Comparison of ENCODE assay signal across 1 cellular context in genomic region chr17:38701504-38702165, GRCh38.
TF ChIP-seq lines count a peak whose summit lies in the region.

No MANE protein-coding gene starts in this region.

TF ChIP-seq in HepG2, 621 proteins besides CTCF, POLR2A, EP300 and RAD21 (continued from another document and continues in another):
- no peak for TF ChIP-seq ZNF17 (CRISPR knock-in tag; IDR thresholded peaks at IDR 0.05)
- TF ChIP-seq YY1 (IDR thresholded peaks at IDR 0.05; ENCODE audit: insufficient read depth, insufficient replicate concordance, low read depth, low read length): peak; percentile 4
- TF ChIP-seq CENPX (CRISPR knock-in tag; IDR thresholded peaks at IDR 0.05): peak; percentile 70; the same call in 1 of the 2 replicates
- TF ChIP-seq LBX2 (CRISPR knock-in tag; IDR thresholded peaks at IDR 0.05; ENCODE audit: borderline replicate concordance): no peak
- TF ChIP-seq KAT2B (IDR thresholded peaks at IDR 0.05; ENCODE audit: borderline replicate concordance, low read depth, low read length): no peak
- TF ChIP-seq ZNF451 (CRISPR knock-in tag; IDR thresholded peaks at IDR 0.05): no peak
- TF ChIP-seq ZBTB10 (CRISPR knock-in tag; IDR thresholded peaks at IDR 0.05; ENCODE audit: borderline replicate concordance): no peak
- TF ChIP-seq ZNF605 (CRISPR knock-in tag; IDR thresholded peaks at IDR 0.05): no peak
- TF ChIP-seq ZSCAN20 (CRISPR knock-in tag; IDR thresholded peaks at IDR 0.05; ENCODE audit: borderline replicate concordance): no peak
- peak; percentile 19 for TF ChIP-seq ZNF407 (CRISPR knock-in tag; IDR thresholded peaks at IDR 0.05; ENCODE audit: not compliant biosample characterization)
- no peak for TF ChIP-seq SALL2 (CRISPR knock-in tag; IDR thresholded peaks at IDR 0.05)
- TF ChIP-seq PTBP1 (IDR thresholded peaks at IDR 0.05; ENCODE audit: low read depth, low read length, poor library complexity, severe bottlenecking): no peak
- no peak for TF ChIP-seq ZNF747 (CRISPR knock-in tag; IDR thresholded peaks at IDR 0.05; ENCODE audit: borderline replicate concordance)
- no peak for TF ChIP-seq KLF15 (CRISPR knock-in tag; IDR thresholded peaks at IDR 0.05; ENCODE audit: borderline replicate concordance)
- TF ChIP-seq TFE3 (CRISPR knock-in tag; IDR thresholded peaks at IDR 0.05): peak; percentile 51; the same call in 1 of the 2 replicates
- TF ChIP-seq ZNF614 (CRISPR knock-in tag; IDR thresholded peaks at IDR 0.05; ENCODE audit: borderline replicate concordance): no peak
- no peak for TF ChIP-seq NR2C2 (CRISPR knock-in tag; IDR thresholded peaks at IDR 0.05; ENCODE audit: borderline replicate concordance)
- no peak for TF ChIP-seq PHB2 (IDR thresholded peaks at IDR 0.05; ENCODE audit: partially characterized antibody)
- TF ChIP-seq PHF20 (CRISPR knock-in tag; IDR thresholded peaks at IDR 0.05): no peak; the same call in none of the 2 replicates
- no peak for TF ChIP-seq MAFG (CRISPR knock-in tag; IDR thresholded peaks at IDR 0.05)
- no peak; the same call in 1 of the 2 replicates for TF ChIP-seq TMF1 (CRISPR knock-in tag; IDR thresholded peaks at IDR 0.05; ENCODE audit: low read depth)
- TF ChIP-seq ETS1 (CRISPR knock-in tag; IDR thresholded peaks at IDR 0.05): no peak
- no peak for TF ChIP-seq MNT (IDR thresholded peaks at IDR 0.05)
- TF ChIP-seq ZNF34 (CRISPR knock-in tag; IDR thresholded peaks at IDR 0.05; ENCODE audit: borderline replicate concordance): no peak
- TF ChIP-seq EED (CRISPR knock-in tag; IDR thresholded peaks at IDR 0.05): no peak
- no peak for TF ChIP-seq MAX (IDR thresholded peaks at IDR 0.05)
- TF ChIP-seq ZKSCAN1 (IDR thresholded peaks at IDR 0.05; ENCODE audit: low read length): no peak
- TF ChIP-seq HOMEZ (CRISPR knock-in tag; IDR thresholded peaks at IDR 0.05; ENCODE audit: low read depth): 0 out of 2 replicates have a peak, but pooled peaks have one; percentile 8
- TF ChIP-seq MXI1 (IDR thresholded peaks at IDR 0.05; ENCODE audit: borderline replicate concordance, low read depth, low read length): 0 out of 3 replicates have a peak, but pooled peaks have one; percentile 33
- no peak for TF ChIP-seq HOXA3 (CRISPR knock-in tag; IDR thresholded peaks at IDR 0.05)
- TF ChIP-seq EEA1 (CRISPR knock-in tag; IDR thresholded peaks at IDR 0.05; ENCODE audit: borderline replicate concordance): 0 out of 2 replicates have a peak, but pooled peaks have one; percentile 66
- TF ChIP-seq ZNF30 (CRISPR knock-in tag; IDR thresholded peaks at IDR 0.05): no peak; the same call in 1 of the 2 replicates
- no peak; the same call in 1 of the 2 replicates for TF ChIP-seq PRDM10 (CRISPR knock-in tag; IDR thresholded peaks at IDR 0.05; ENCODE audit: low read depth)
- no peak for TF ChIP-seq CENPBD1 (CRISPR knock-in tag; IDR thresholded peaks at IDR 0.05; ENCODE audit: borderline replicate concordance, low read depth)
